8 cellular contexts compared by ENCODE assay signal in the genomic region with DNA sequence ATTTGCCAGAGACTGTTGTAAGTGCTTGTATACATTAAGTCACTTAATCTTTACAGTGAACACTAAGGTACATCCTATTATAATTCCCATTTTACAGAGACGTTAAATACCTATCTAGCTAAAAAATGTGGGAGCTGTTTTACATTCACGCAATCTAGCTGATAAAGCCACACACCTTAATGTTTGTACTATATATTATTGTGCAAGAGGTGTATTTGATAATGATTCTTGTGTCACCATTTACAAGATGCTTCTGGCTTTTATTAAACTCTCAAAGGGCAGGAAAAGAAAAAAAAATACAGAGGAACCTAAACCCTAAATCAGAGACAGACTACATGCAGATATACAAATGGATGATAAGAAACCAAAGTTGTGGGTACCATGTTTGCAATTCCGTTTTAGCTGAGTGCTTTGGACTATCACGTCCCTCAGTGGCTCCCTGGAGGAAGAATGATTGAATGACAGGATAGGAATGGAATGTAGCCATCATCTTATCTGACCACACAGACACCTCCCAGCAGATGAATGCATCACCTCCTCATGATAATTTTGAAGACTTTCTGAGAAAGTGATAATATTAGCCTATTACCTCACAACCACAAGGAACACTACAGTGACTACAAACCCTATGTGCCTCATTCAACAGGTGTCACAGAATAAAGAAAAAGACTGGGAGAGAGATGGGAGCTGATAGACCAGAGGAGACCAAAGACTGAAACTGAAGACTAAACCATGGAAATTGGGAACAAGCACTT.
DNase-seq lines count a peak whose midpoint lies in the region; ATAC-seq and TF ChIP-seq lines count a peak whose summit lies in the region.

No MANE protein-coding gene starts in this region.

- no peaks in the 10 kb centered on the region for H3K36me3 ChIP-seq in skeletal muscle satellite cell (ENCODE audit: insufficient read depth, low read length)

- H3K27ac Mint-ChIP-seq in HFFc6, result no peak overlapping the region

- H3K4me1 Mint-ChIP-seq in HFFc6 (ENCODE audit: low read depth), result peaks cover 7% of the 10 kb centered on the region; the same call in 1 of the 2 replicates

- peaks cover 20% of the 10 kb centered on the region for H3K4me1 ChIP-seq in foreskin keratinocyte
- peaks cover 25% of the 10 kb centered on the region for H3K4me1 ChIP-seq in skeletal muscle satellite cell (ENCODE audit: control insufficient read depth, insufficient read depth, low read length)

- no peaks in the 10 kb centered on the region for H3K9me3 Mint-ChIP-seq in HFFc6

- peak; percentile 77 for ATAC-seq in foreskin keratinocyte
- ATAC-seq in HG03354 (IDR thresholded peaks at IDR 0.05; ENCODE audit: poor library complexity, severe bottlenecking, unreplicated experiment), result no peak
- ATAC-seq in GM21737 (IDR thresholded peaks at IDR 0.05; ENCODE audit: unreplicated experiment), result no peak
- ATAC-seq in HG02938 (IDR thresholded peaks at IDR 0.05; ENCODE audit: unreplicated experiment), result no peak

- H3K4me3 Mint-ChIP-seq in HFFc6, result peak overlapping the region; percentile 87; the same call in 1 of the 2 replicates

- DNase-seq in HFFc6, result no peak
- DNase-seq in SW 1271 (lab: John Stamatoyannopoulos, UW), result peak; percentile 10 to 39
- peak; percentile 95 to 97 for DNase-seq in foreskin keratinocyte
- no peak for DNase-seq in GF-D8 (lab: John Stamatoyannopoulos, UW)

- H3K27ac ChIP-seq in foreskin keratinocyte, result peak overlapping the region; percentile 97

- TF ChIP-seq CTCF in HFFc6 (IDR thresholded peaks at IDR 0.05) (no peak), foreskin keratinocyte (conservative IDR thresholded peaks at IDR 0.05) (peak; percentile 18)

- peaks cover 13% of the 10 kb centered on the region for H3K27me3 Mint-ChIP-seq in HFFc6 (ENCODE audit: insufficient read depth)

- peak overlapping the region; percentile 75 for H3K4me3 ChIP-seq in skeletal muscle satellite cell (ENCODE audit: low read length)

- H3K9ac ChIP-seq in skeletal muscle satellite cell (ENCODE audit: low read depth, low read length), result peak overlapping the region; percentile 88

- no peaks in the 10 kb centered on the region for H3K9me3 ChIP-seq in skeletal muscle satellite cell (replicated peaks; ENCODE audit: low read length)

- peak overlapping the region; percentile 94 for H3K4me2 ChIP-seq in skeletal muscle satellite cell (ENCODE audit: low read length)

- no peaks in the 10 kb centered on the region for H3K27me3 ChIP-seq in foreskin keratinocyte
- H3K27me3 ChIP-seq in skeletal muscle satellite cell (ENCODE audit: control insufficient read depth, insufficient read depth, low read length), result peaks cover 2% of the 10 kb centered on the region

- no peaks in the 10 kb centered on the region for H3K36me3 Mint-ChIP-seq in HFFc6 (ENCODE audit: low read depth)

Comparison
In these comparisons a context has a peak if more than half of its experiments do, and no peak if none do; other contexts are left out.
1. DNase-seq: peak in SW 1271 (2 of 2) and foreskin keratinocyte (2 of 2); none in HFFc6 (single experiment) and GF-D8 (single experiment).